19 cellular contexts compared by ENCODE assay signal in genomic region chr4:121863787-121864186, GRCh38. TPM values are rescaled to one million over a fixed set of nuclear protein-coding genes. Genes with fewer than 3 reads are reported as not detected.
DNase-seq lines count a peak whose midpoint lies in the region; ATAC-seq and TF ChIP-seq lines count a peak whose summit lies in the region.
"Had no signal": no experiment of that assay in that cellular context is flagged by ENCODE, and none has a peak within 500 bp of the region (broad histone marks: within the 10 kb centered on the region; RNA-seq: fewer than 3 reads in every experiment).

No MANE protein-coding gene starts in this region.

- H3K4me1 Mint-ChIP-seq in brain = peaks cover 22% of the 10 kb centered on the region
- peaks cover 10% of the 10 kb centered on the region for H3K4me1 Mint-ChIP-seq in nephron progenitor cell

- TF ChIP-seq CTCF in brain (conservative IDR thresholded peaks at IDR 0.05) (no peak), nephron progenitor cell (IDR thresholded peaks at IDR 0.05) (no peak), foreskin fibroblast (IDR thresholded peaks at IDR 0.05; ENCODE audit: low read depth, low read length) (no peak)

- H3K4me3 ChIP-seq in foreskin fibroblast (ENCODE audit: low read depth in 1 of 2, low read length in 2 of 2) = no peak overlapping the region
- H3K4me3 ChIP-seq: BLaER1 treated with 17β-estradiol and CSF1 and Interleukin-3, amounts not matched to agents 10 nM and 100 nM had no signal

- ATAC-seq in GM18505 (IDR thresholded peaks at IDR 0.05; ENCODE audit: unreplicated experiment) = no peak
- ATAC-seq: SK-N-SH treated with all-trans-retinoic acid at 6 μM for 48 hours had no signal

- H3K4me3 Mint-ChIP-seq in brain = peak overlapping the region in 4 of 5 experiments; percentile 21 to 66 (median 60)
- no peak overlapping the region for H3K4me3 Mint-ChIP-seq in nephron progenitor cell
- H3K4me3 Mint-ChIP-seq: CD8-positive, alpha-beta memory T cell; H9 had no signal

- H3K36me3 Mint-ChIP-seq in brain (peaks cover 38% of the 10 kb centered on the region), nephron progenitor cell (ENCODE audit: low read depth) (peaks cover 35% of the 10 kb centered on the region)

- H3K9me3 Mint-ChIP-seq in brain (peaks cover 0 to 13% (median 5%) of the 10 kb centered on the region in 5 experiments), nephron progenitor cell (peaks cover 20% of the 10 kb centered on the region)
- H3K9me3 Mint-ChIP-seq: CD8-positive, alpha-beta memory T cell; H9 had no signal

- H3K27me3 Mint-ChIP-seq in brain (no peaks in the 10 kb centered on the region), nephron progenitor cell (ENCODE audit: low read depth, poor library complexity) (no peaks in the 10 kb centered on the region)
- H3K27me3 Mint-ChIP-seq: CD8-positive, alpha-beta memory T cell had no signal

- H3K27ac Mint-ChIP-seq in brain = peak overlapping the region in 2 of 5 experiments; percentile 51 to 64
- no peak overlapping the region for H3K27ac Mint-ChIP-seq in nephron progenitor cell

- no peak for TF ChIP-seq POLR2A in GM18505 (IDR thresholded peaks at IDR 0.05; ENCODE audit: borderline replicate concordance, extremely low read depth, insufficient read depth, insufficient read length)

- DNase-seq in NCI-H82 (lab: John Stamatoyannopoulos, UW) = peak; percentile 9
- no peak for DNase-seq in NCI-H82 treated with DMSO at 0.1 percent for 48 hours (lab: John Stamatoyannopoulos, UW; ENCODE audit: unreplicated experiment)
- DNase-seq in NCI-H2227 treated with DMSO at 0.1 percent for 48 hours (lab: John Stamatoyannopoulos, UW) = peak; percentile 35
- peak; percentile 17 for DNase-seq in nephron progenitor cell
- no peak for DNase-seq in DMS114 treated with DMSO at 0.1 percent for 48 hours (lab: John Stamatoyannopoulos, UW; ENCODE audit: unreplicated experiment)
- no peak for DNase-seq in foreskin fibroblast
- DNase-seq: CD8-positive, alpha-beta memory T cell; H9; KG1; NCI-H1417 treated with DMSO at 0.1 percent for 48 hours; NCI-H1930; NCI-H2171 treated with DMSO at 0.1 percent for 48 hours; NCI-H524 treated with DMSO at 0.1 percent for 48 hours; OCI-M1; SHP77 treated with DMSO at 0.1 percent for 48 hours had no signal

RNA-seq across cellular contexts. Expression of gene BBS7, which starts 6.5 kb away (rescaled TPM):
- polyA plus RNA-seq in brain (ENCODE audit: insufficient read depth, low read depth, low replicate concordance) = 6.0 TPM

RNA-seq across cellular contexts. Expression of gene CCNA2, which starts 40.1 kb away (rescaled TPM):
- 16.8 TPM for polyA plus RNA-seq in brain (ENCODE audit: insufficient read depth, low read depth, low replicate concordance)

Comparison
In these comparisons a context has a peak if more than half of its experiments do, and no peak if none do; other contexts are left out.
1. DNase-seq: peak in NCI-H82 (single experiment), NCI-H2227 treated with DMSO at 0.1 percent for 48 hours (single experiment) and nephron progenitor cell (single experiment); none in NCI-H82 treated with DMSO at 0.1 percent for 48 hours (single experiment), DMS114 treated with DMSO at 0.1 percent for 48 hours (single experiment) and foreskin fibroblast (0 of 2).